In genomic region chr7:30313348-30313747, GRCh38 we compare ENCODE assay signal across 17 cellular contexts. TPM values are rescaled to one million over a fixed set of nuclear protein-coding genes. Genes with fewer than 3 reads are reported as not detected.
DNase-seq lines count a peak whose midpoint lies in the region; ATAC-seq, FAIRE-seq and TF ChIP-seq lines count a peak whose summit lies in the region.
"Had no signal": no experiment of that assay in that cellular context is flagged by ENCODE, and none has a peak within 500 bp of the region (broad histone marks: within the 10 kb centered on the region; RNA-seq: fewer than 3 reads in every experiment).

No MANE protein-coding gene starts in this region.

- no peaks in the 10 kb centered on the region for H3K27me3 Mint-ChIP-seq in stimulated activated memory B cell treated with anti-CD40 and anti-IgM and Interleukin-4, amounts not matched to agents 10 μg/mL and 1 μg/mL and 100 μg/mL, for 72 hours
- H3K27me3 Mint-ChIP-seq: IgD-negative memory B cell had no signal

- H3K4me1 Mint-ChIP-seq in stimulated activated memory B cell treated with anti-CD40 and anti-IgM and Interleukin-4, amounts not matched to agents 10 μg/mL and 1 μg/mL and 100 μg/mL, for 72 hours = peaks cover 59% of the 10 kb centered on the region

- H3K9ac ChIP-seq in SK-N-MC (ENCODE audit: insufficient read length) = no peak overlapping the region
- H3K9ac ChIP-seq: BLaER1 had no signal

- no peak for TF ChIP-seq POLR2A in GM12891 (IDR thresholded peaks at IDR 0.05; ENCODE audit: low read depth, low read length)

- no peaks in the 10 kb centered on the region for H3K9me3 ChIP-seq in SK-N-MC (ENCODE audit: low read depth, low read length)
- H3K9me3 ChIP-seq: BLaER1, SJSA1 had no signal

- H3K36me3 ChIP-seq in SK-N-MC (ENCODE audit: insufficient read depth, low read length) = no peaks in the 10 kb centered on the region
- H3K36me3 ChIP-seq: BLaER1, SJSA1 had no signal

- H3K4me3 ChIP-seq in SK-N-MC (no peak overlapping the region), fibroblast of villous mesenchyme (ENCODE audit: low read depth, low read length) (no peak overlapping the region)
- H3K4me3 ChIP-seq: BLaER1, SJSA1 had no signal

- H3K9me3 Mint-ChIP-seq in stimulated activated memory B cell treated with anti-CD40 and anti-IgM and Interleukin-4, amounts not matched to agents 10 μg/mL and 1 μg/mL and 100 μg/mL, for 72 hours = peaks cover 2% of the 10 kb centered on the region
- H3K9me3 Mint-ChIP-seq: H9 had no signal

- FAIRE-seq in GM12891 (lab: Jason Lieb, UNC) = peak; percentile 48

- H3K36me3 Mint-ChIP-seq in stimulated activated memory B cell treated with anti-CD40 and anti-IgM and Interleukin-4, amounts not matched to agents 10 μg/mL and 1 μg/mL and 100 μg/mL, for 72 hours = no peaks in the 10 kb centered on the region

- TF ChIP-seq CTCF in fibroblast of villous mesenchyme (IDR thresholded peaks at IDR 0.05; ENCODE audit: insufficient read depth, low read depth, low read length) = no peak

- peak overlapping the region; percentile 26 for H3K27ac ChIP-seq in SK-N-MC
- H3K27ac ChIP-seq: BLaER1, SJSA1 had no signal

- H3K27ac Mint-ChIP-seq in stimulated activated memory B cell treated with anti-CD40 and anti-IgM and Interleukin-4, amounts not matched to agents 10 μg/mL and 1 μg/mL and 100 μg/mL, for 72 hours = peak overlapping the region; percentile 31
- H3K27ac Mint-ChIP-seq: IgD-negative memory B cell had no signal

- no peak for DNase-seq in GM12891 (ENCODE audit: insufficient read length, low spot score)
- no peak for DNase-seq in SK-N-MC (ENCODE audit: low read depth, low spot score)
- peak; percentile 39 for DNase-seq in fibroblast of villous mesenchyme (ENCODE audit: low read depth)
- DNase-seq in AML-193 (lab: John Stamatoyannopoulos, UW) = no peak
- no peak for DNase-seq in HCEC 1CT
- DNase-seq: ACHN, EL, H9, MV-4-11, NCI-H1436, NCI-H2081, NCI-H524 had no signal

- no peak for ATAC-seq in stimulated activated memory B cell treated with anti-CD40 and anti-IgM and Interleukin-4, amounts not matched to agents 10 μg/mL and 1 μg/mL and 100 μg/mL, for 72 hours
- no peak for ATAC-seq in HG03342 (IDR thresholded peaks at IDR 0.05; ENCODE audit: unreplicated experiment)

- no peak overlapping the region for H3K4me3 Mint-ChIP-seq in stimulated activated memory B cell treated with anti-CD40 and anti-IgM and Interleukin-4, amounts not matched to agents 10 μg/mL and 1 μg/mL and 100 μg/mL, for 72 hours
- H3K4me3 Mint-ChIP-seq: H9 had no signal

TF ChIP-seq in GM12891, 5 proteins besides CTCF, POLR2A, EP300 and RAD21:
- TF ChIP-seq SPI1 (IDR thresholded peaks at IDR 0.05; ENCODE audit: low read depth, low read length) (no peak), PAX5 (IDR thresholded peaks at IDR 0.05; ENCODE audit: insufficient read depth, low read length, severe bottlenecking) (no peak), POU2F2 (IDR thresholded peaks at IDR 0.05; ENCODE audit: low read depth, low read length) (no peak), TAF1 (IDR thresholded peaks at IDR 0.05; ENCODE audit: low read depth, low read length) (no peak), POLR2AphosphoS5 (IDR thresholded peaks at IDR 0.05; ENCODE audit: low read depth, low read length) (no peak)

RNA-seq across cellular contexts. Expression of gene ZNRF2, which starts 29.0 kb away (rescaled TPM):
- polyA plus RNA-seq in GM12891 (2012; ENCODE audit: low read depth, missing spikeins) = 3.8 TPM
- total RNA-seq in fibroblast of villous mesenchyme = 4.8 and 6.5 TPM in 2 replicates
